10 cellular contexts compared by ENCODE assay signal in the genomic region with DNA sequence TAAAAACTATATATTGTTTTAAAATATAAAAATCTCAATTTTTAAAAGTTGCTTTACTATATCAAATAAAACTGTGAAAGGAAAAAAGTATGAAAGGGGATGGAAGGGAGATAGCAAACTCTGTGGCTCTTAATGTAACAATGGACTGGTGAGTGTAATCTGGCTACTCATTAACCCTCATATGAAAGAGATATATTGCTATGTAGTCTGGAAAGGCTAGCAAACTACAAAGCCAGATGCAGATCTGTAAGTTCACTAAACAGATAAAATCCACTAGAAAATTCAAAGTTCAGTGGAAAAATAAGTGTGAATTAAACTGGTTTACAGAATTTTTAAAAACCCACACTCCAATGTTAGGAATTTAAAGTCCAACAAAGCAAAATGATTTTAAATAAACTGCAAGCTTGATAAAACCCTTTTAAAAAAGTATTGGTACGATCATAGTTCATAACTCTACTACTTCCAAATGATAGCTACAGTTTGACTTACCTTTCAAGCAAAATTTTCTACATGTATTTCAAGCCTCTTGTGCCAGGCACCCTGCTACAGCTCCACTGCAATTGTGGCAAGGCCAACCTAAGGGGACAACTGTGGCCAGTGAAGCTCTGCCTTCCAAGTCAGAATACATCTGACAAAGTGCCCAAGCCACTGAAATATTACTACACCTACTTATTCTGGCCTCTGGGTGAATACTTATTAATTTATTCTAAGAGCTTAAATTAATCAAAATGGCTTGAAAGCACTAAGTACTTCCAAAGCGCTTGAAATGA. TPM values are rescaled to one million over a fixed set of nuclear protein-coding genes. Genes with fewer than 3 reads are reported as not detected.
A peak's percentile ranks its signal among the peaks of the same experiment; 100 is the strongest.
DNase-seq lines count a peak whose midpoint lies in the region; ATAC-seq lines count a peak whose summit lies in the region.
"Had no signal": no experiment of that assay in that cellular context is flagged by ENCODE, and none has a peak within 500 bp of the region (broad histone marks: within the 10 kb centered on the region; RNA-seq: fewer than 3 reads in every experiment).

No MANE protein-coding gene starts in this region.

- no peaks in the 10 kb centered on the region for H3K9me3 Mint-ChIP-seq in activated naive CD8-positive, alpha-beta T cell treated with anti-CD3 and anti-CD28 coated beads, Interleukin-2, amount 50 U/mL, for 24 hours
- H3K9me3 Mint-ChIP-seq in activated naive CD8-positive, alpha-beta T cell treated with anti-CD3 and anti-CD28 coated beads for 36 hours = no peaks in the 10 kb centered on the region
- H3K9me3 Mint-ChIP-seq in activated CD4-positive, alpha-beta memory T cell treated with anti-CD3 and anti-CD28 coated beads, Interleukin-2, amount 10 ng/mL, durations not matched to agents 7 days and 5 days = no peaks in the 10 kb centered on the region

- 82% methylated on average over 2 of the region's 2 CpGs for WGBS in urinary bladder

- H3K36me3 Mint-ChIP-seq in activated naive CD8-positive, alpha-beta T cell treated with anti-CD3 and anti-CD28 coated beads, Interleukin-2, amount 50 U/mL, for 24 hours (ENCODE audit: low read depth) = peaks cover 7% of the 10 kb centered on the region
- H3K36me3 Mint-ChIP-seq in activated naive CD8-positive, alpha-beta T cell treated with anti-CD3 and anti-CD28 coated beads for 36 hours = peaks cover 18% of the 10 kb centered on the region
- H3K36me3 Mint-ChIP-seq in T-helper 17 cell (ENCODE audit: low read depth) = no peaks in the 10 kb centered on the region
- peaks cover 29% of the 10 kb centered on the region for H3K36me3 Mint-ChIP-seq in activated CD4-positive, alpha-beta memory T cell treated with anti-CD3 and anti-CD28 coated beads, Interleukin-2, amount 10 ng/mL, durations not matched to agents 7 days and 5 days (ENCODE audit: low read depth)

- H3K9me3 ChIP-seq in T-helper 17 cell (ENCODE audit: control insufficient read depth, low read length, poor library complexity, severe bottlenecking) = no peaks in the 10 kb centered on the region

- no peaks in the 10 kb centered on the region for H3K27me3 Mint-ChIP-seq in activated naive CD8-positive, alpha-beta T cell treated with anti-CD3 and anti-CD28 coated beads, Interleukin-2, amount 50 U/mL, for 24 hours
- H3K27me3 Mint-ChIP-seq in activated naive CD8-positive, alpha-beta T cell treated with anti-CD3 and anti-CD28 coated beads for 36 hours = no peaks in the 10 kb centered on the region
- no peaks in the 10 kb centered on the region for H3K27me3 Mint-ChIP-seq in T-helper 17 cell
- H3K27me3 Mint-ChIP-seq in activated CD4-positive, alpha-beta memory T cell treated with anti-CD3 and anti-CD28 coated beads, Interleukin-2, amount 10 ng/mL, durations not matched to agents 7 days and 5 days = no peaks in the 10 kb centered on the region

- POLR2A ChIA-PET in activated CD4-positive, alpha-beta memory T cell treated with anti-CD3 and anti-CD28 coated beads, Interleukin-2, amount 10 ng/mL, durations not matched to agents 7 days and 5 days (lab: Charles Lee) = interaction anchor here (0.9 to 17.6 kb wide), 16 partner anchors 10 to 445 kb away, joined by 3 to 445 read pairs (median 10); partner anchors contain the start of gene WBP4

- no peak for DNase-seq in activated naive CD8-positive, alpha-beta T cell treated with anti-CD3 and anti-CD28 coated beads, Interleukin-2, amount 50 U/mL, for 24 hours
- no peak for DNase-seq in activated naive CD8-positive, alpha-beta T cell treated with anti-CD3 and anti-CD28 coated beads for 36 hours
- DNase-seq in T-helper 17 cell (no peak), left lobe of liver (ENCODE audit: low spot score) (no peak), NCI-H1417 treated with DMSO at 0.1 percent for 48 hours (lab: John Stamatoyannopoulos, UW) (no peak), NCI-H1048 (lab: John Stamatoyannopoulos, UW) (no peak)
- no peak for DNase-seq in activated CD4-positive, alpha-beta memory T cell treated with anti-CD3 and anti-CD28 coated beads, Interleukin-2, amount 10 ng/mL, durations not matched to agents 7 days and 5 days
- DNase-seq: NCI-H2081 treated with DMSO at 0.1 percent for 48 hours, posterior cingulate gyrus had no signal

- no peak overlapping the region for H3K27ac Mint-ChIP-seq in activated naive CD8-positive, alpha-beta T cell treated with anti-CD3 and anti-CD28 coated beads, Interleukin-2, amount 50 U/mL, for 24 hours
- no peak overlapping the region for H3K27ac Mint-ChIP-seq in activated naive CD8-positive, alpha-beta T cell treated with anti-CD3 and anti-CD28 coated beads for 36 hours
- H3K27ac Mint-ChIP-seq in T-helper 17 cell = peak overlapping the region; percentile 97
- no peak overlapping the region for H3K27ac Mint-ChIP-seq in activated CD4-positive, alpha-beta memory T cell treated with anti-CD3 and anti-CD28 coated beads, Interleukin-2, amount 10 ng/mL, durations not matched to agents 7 days and 5 days

- H3K27ac ChIP-seq in urinary bladder (ENCODE audit: low read depth) = peak overlapping the region; percentile 23

- peaks cover 35% of the 10 kb centered on the region for H3K4me1 Mint-ChIP-seq in activated naive CD8-positive, alpha-beta T cell treated with anti-CD3 and anti-CD28 coated beads, Interleukin-2, amount 50 U/mL, for 24 hours
- H3K4me1 Mint-ChIP-seq in activated naive CD8-positive, alpha-beta T cell treated with anti-CD3 and anti-CD28 coated beads for 36 hours = peaks cover 44% of the 10 kb centered on the region
- H3K4me1 Mint-ChIP-seq in T-helper 17 cell = peaks cover 25% of the 10 kb centered on the region
- H3K4me1 Mint-ChIP-seq in activated CD4-positive, alpha-beta memory T cell treated with anti-CD3 and anti-CD28 coated beads, Interleukin-2, amount 10 ng/mL, durations not matched to agents 7 days and 5 days = peaks cover 38% of the 10 kb centered on the region

- CTCF ChIA-PET in activated CD4-positive, alpha-beta memory T cell treated with anti-CD3 and anti-CD28 coated beads, Interleukin-2, amount 10 ng/mL, durations not matched to agents 7 days and 5 days (lab: Charles Lee) = interaction anchor here (1.1 to 6.0 kb wide), 10 partner anchors 9 to 45 kb away, joined by 3 to 41 read pairs (median 8); partner anchors contain the start of gene WBP4

- peak overlapping the region; percentile 91 for H3K4me3 Mint-ChIP-seq in activated naive CD8-positive, alpha-beta T cell treated with anti-CD3 and anti-CD28 coated beads, Interleukin-2, amount 50 U/mL, for 24 hours
- no peak overlapping the region for H3K4me3 Mint-ChIP-seq in activated naive CD8-positive, alpha-beta T cell treated with anti-CD3 and anti-CD28 coated beads for 36 hours
- peak overlapping the region; percentile 91 for H3K4me3 Mint-ChIP-seq in T-helper 17 cell
- no peak overlapping the region for H3K4me3 Mint-ChIP-seq in activated CD4-positive, alpha-beta memory T cell treated with anti-CD3 and anti-CD28 coated beads, Interleukin-2, amount 10 ng/mL, durations not matched to agents 7 days and 5 days

- no peaks in the 10 kb centered on the region for H3K36me3 ChIP-seq in urinary bladder (ENCODE audit: insufficient read depth)

- ATAC-seq in activated naive CD8-positive, alpha-beta T cell treated with anti-CD3 and anti-CD28 coated beads, Interleukin-2, amount 50 U/mL, for 24 hours = no peak
- ATAC-seq in T-helper 17 cell (no peak), left lobe of liver (peak; percentile 85)

- H3K4me1 ChIP-seq in urinary bladder (ENCODE audit: insufficient read depth) = no peaks in the 10 kb centered on the region

- H3K4me3 ChIP-seq in urinary bladder (ENCODE audit: low read depth, low read length) = no peak overlapping the region

RNA-seq across cellular contexts. Expression of gene ELF1, which starts 0.6 kb away (rescaled TPM):
- total RNA-seq in activated naive CD8-positive, alpha-beta T cell treated with anti-CD3 and anti-CD28 coated beads for 36 hours = 10 to 100 TPM; 93.3 to 97.9 TPM
- total RNA-seq in T-helper 17 cell (100 to 1,000 TPM; 197 to 232 TPM), left lobe of liver (22.2 TPM), urinary bladder (83.9 TPM)
- 57.4 TPM for polyA plus RNA-seq in urinary bladder
- total RNA-seq in activated CD4-positive, alpha-beta memory T cell treated with anti-CD3 and anti-CD28 coated beads, Interleukin-2, amount 10 ng/mL, durations not matched to agents 7 days and 5 days = 100 to 1,000 TPM; 159 to 169 TPM

RNA-seq across cellular contexts. Expression of gene WBP4, which starts 41.5 kb away (rescaled TPM):
- total RNA-seq in activated naive CD8-positive, alpha-beta T cell treated with anti-CD3 and anti-CD28 coated beads for 36 hours = 10 to 100 TPM; 15.9 to 16.7 TPM
- 1 to 10 TPM; 4.4 to 5.3 TPM for total RNA-seq in T-helper 17 cell
- 3.9 TPM for total RNA-seq in left lobe of liver
- 14.5 TPM for total RNA-seq in urinary bladder
- polyA plus RNA-seq in urinary bladder = 14.5 TPM
- 1 to 10 TPM; 9.0 to 9.3 TPM for total RNA-seq in activated CD4-positive, alpha-beta memory T cell treated with anti-CD3 and anti-CD28 coated beads, Interleukin-2, amount 10 ng/mL, durations not matched to agents 7 days and 5 days

Comparison
In these comparisons a context has a peak if more than half of its experiments do, and no peak if none do; other contexts are left out.
1. H3K4me3 Mint-ChIP-seq: peak in activated naive CD8-positive, alpha-beta T cell treated with anti-CD3 and anti-CD28 coated beads, Interleukin-2, amount 50 U/mL, for 24 hours (single experiment) and T-helper 17 cell (single experiment); none in activated naive CD8-positive, alpha-beta T cell treated with anti-CD3 and anti-CD28 coated beads for 36 hours (single experiment) and activated CD4-positive, alpha-beta memory T cell treated with anti-CD3 and anti-CD28 coated beads, Interleukin-2, amount 10 ng/mL, durations not matched to agents 7 days and 5 days (single experiment).